In genomic region chr3:59425942-59426341, GRCh38 we compare ENCODE assay signal across 9 cellular contexts.
A peak's percentile ranks its signal among the peaks of the same experiment; 100 is the strongest.
DNase-seq lines count a peak whose midpoint lies in the region; ATAC-seq and TF ChIP-seq lines count a peak whose summit lies in the region.
"Had no signal": no experiment of that assay in that cellular context is flagged by ENCODE, and none has a peak within 500 bp of the region (broad histone marks: within the 10 kb centered on the region; RNA-seq: fewer than 3 reads in every experiment).

No MANE protein-coding gene starts in this region.

- H3F3A ChIP-seq in neural progenitor cell (ENCODE audit: low read depth) = no peaks in the 10 kb centered on the region

- peak overlapping the region in 3 of 4 donors; percentile 67 to 76 (median 70) for H3K4me3 Mint-ChIP-seq in CD4-positive, CD25-positive, alpha-beta regulatory T cell
- no peak overlapping the region for H3K4me3 Mint-ChIP-seq in activated T-cell treated with anti-CD3 and anti-CD28 coated beads, Interleukin-2, amount 50 U/mL, for 24 hours
- H3K4me3 Mint-ChIP-seq in osteocyte (ENCODE audit: unreplicated experiment) (no peak overlapping the region), neural progenitor cell (no peak overlapping the region)

- peak overlapping the region; percentile 95 to 97 (median 96) for H3K27ac Mint-ChIP-seq in CD4-positive, CD25-positive, alpha-beta regulatory T cell
- H3K27ac Mint-ChIP-seq in activated T-cell treated with anti-CD3 and anti-CD28 coated beads, Interleukin-2, amount 50 U/mL, for 24 hours = peak overlapping the region; percentile 56
- peak overlapping the region; percentile 81 for H3K27ac Mint-ChIP-seq in osteocyte (ENCODE audit: unreplicated experiment)
- H3K27ac Mint-ChIP-seq in neural progenitor cell = no peak overlapping the region

- peak; percentile 20 to 81 (median 71) for DNase-seq in CD4-positive, CD25-positive, alpha-beta regulatory T cell
- peak; percentile 53 for DNase-seq in NK-92 treated with Interleukin-12 subunit alpha and Interleukin-12 subunit beta, amount 100 ng/mL, for 24 hours (lab: John Stamatoyannopoulos, UW)
- DNase-seq in activated T-cell treated with anti-CD3 and anti-CD28 coated beads, Interleukin-2, amount 50 U/mL, for 24 hours = peak; percentile 65
- DNase-seq in osteocyte (ENCODE audit: extremely low spot score, unreplicated experiment) (no peak), neural progenitor cell (ENCODE audit: low spot score) (no peak), medulla oblongata (ENCODE audit: extremely low spot score) (no peak), NCI-H1694 treated with DMSO at 0.1 percent for 48 hours (lab: John Stamatoyannopoulos, UW) (no peak), foreskin fibroblast (no peak)
- DNase-seq: SIG-M5 had no signal

- TF ChIP-seq CTCF in osteocyte (IDR thresholded peaks at IDR 0.05) (no peak), neural progenitor cell (IDR thresholded peaks at IDR 0.05) (no peak), foreskin fibroblast (IDR thresholded peaks at IDR 0.05; ENCODE audit: low read depth, low read length) (no peak)

- H3K9me3 Mint-ChIP-seq in CD4-positive, CD25-positive, alpha-beta regulatory T cell = no peaks in the 10 kb centered on the region
- peaks cover 4% of the 10 kb centered on the region for H3K9me3 Mint-ChIP-seq in activated T-cell treated with anti-CD3 and anti-CD28 coated beads, Interleukin-2, amount 50 U/mL, for 24 hours
- H3K9me3 Mint-ChIP-seq in osteocyte (ENCODE audit: unreplicated experiment) = no peaks in the 10 kb centered on the region
- H3K9me3 Mint-ChIP-seq in neural progenitor cell = no peaks in the 10 kb centered on the region

- no peak overlapping the region for H2AFZ ChIP-seq in neural progenitor cell (replicated peaks)

- peak overlapping the region; percentile 65 for H3K27ac ChIP-seq in CD4-positive, CD25-positive, alpha-beta regulatory T cell (ENCODE audit: insufficient read depth, low read length, poor library complexity, severe bottlenecking)
- no peak overlapping the region for H3K27ac ChIP-seq in neural progenitor cell

- no peaks in the 10 kb centered on the region for H4K20me1 ChIP-seq in neural progenitor cell (ENCODE audit: low read depth)

- peak overlapping the region; percentile 41 for H3K4me3 ChIP-seq in CD4-positive, CD25-positive, alpha-beta regulatory T cell (ENCODE audit: low read depth, low read length)
- no peak overlapping the region for H3K4me3 ChIP-seq in neural progenitor cell
- H3K4me3 ChIP-seq in foreskin fibroblast (ENCODE audit: low read depth in 1 of 2, low read length in 2 of 2) = no peak overlapping the region

- no peaks in the 10 kb centered on the region for H3K36me3 Mint-ChIP-seq in CD4-positive, CD25-positive, alpha-beta regulatory T cell
- H3K36me3 Mint-ChIP-seq in activated T-cell treated with anti-CD3 and anti-CD28 coated beads, Interleukin-2, amount 50 U/mL, for 24 hours (ENCODE audit: low read depth) = no peaks in the 10 kb centered on the region
- H3K36me3 Mint-ChIP-seq in osteocyte (ENCODE audit: unreplicated experiment) (no peaks in the 10 kb centered on the region), neural progenitor cell (no peaks in the 10 kb centered on the region)

- ATAC-seq in CD4-positive, CD25-positive, alpha-beta regulatory T cell (ENCODE audit: low read depth in 2 of 2) = peak; percentile 72

- H3K27me3 Mint-ChIP-seq in CD4-positive, CD25-positive, alpha-beta regulatory T cell = no peaks in the 10 kb centered on the region
- H3K27me3 Mint-ChIP-seq in activated T-cell treated with anti-CD3 and anti-CD28 coated beads, Interleukin-2, amount 50 U/mL, for 24 hours = peaks cover 3% of the 10 kb centered on the region
- H3K27me3 Mint-ChIP-seq in osteocyte (ENCODE audit: unreplicated experiment) (no peaks in the 10 kb centered on the region), neural progenitor cell (ENCODE audit: insufficient read depth, low read depth) (peaks cover 2% of the 10 kb centered on the region)

- no peak overlapping the region for H3K9ac ChIP-seq in neural progenitor cell

- no peak overlapping the region for H3K4me2 ChIP-seq in neural progenitor cell

- H3K4me1 ChIP-seq in CD4-positive, CD25-positive, alpha-beta regulatory T cell (ENCODE audit: control insufficient read depth, insufficient read depth, low read length, poor library complexity, severe bottlenecking) = peaks cover 53% of the 10 kb centered on the region
- H3K4me1 ChIP-seq in neural progenitor cell = no peaks in the 10 kb centered on the region

- H3K79me2 ChIP-seq in neural progenitor cell (ENCODE audit: low read depth) = no peaks in the 10 kb centered on the region

- H3K27me3 ChIP-seq in CD4-positive, CD25-positive, alpha-beta regulatory T cell (ENCODE audit: control insufficient read depth, insufficient read depth, low read length) = no peaks in the 10 kb centered on the region
- H3K27me3 ChIP-seq in neural progenitor cell = no peaks in the 10 kb centered on the region

- H3K36me3 ChIP-seq in CD4-positive, CD25-positive, alpha-beta regulatory T cell (ENCODE audit: control insufficient read depth, insufficient read depth, low read length) = no peaks in the 10 kb centered on the region
- no peaks in the 10 kb centered on the region for H3K36me3 ChIP-seq in neural progenitor cell

- H3K9me3 ChIP-seq in CD4-positive, CD25-positive, alpha-beta regulatory T cell (ENCODE audit: control insufficient read depth in 2 of 2, low read length in 2 of 2) = no peaks in the 10 kb centered on the region
- H3K9me3 ChIP-seq in neural progenitor cell (ENCODE audit: low read depth) = no peaks in the 10 kb centered on the region

- peaks cover 22 to 64% (median 46%) of the 10 kb centered on the region in 4 donors for H3K4me1 Mint-ChIP-seq in CD4-positive, CD25-positive, alpha-beta regulatory T cell
- peaks cover 76% of the 10 kb centered on the region for H3K4me1 Mint-ChIP-seq in activated T-cell treated with anti-CD3 and anti-CD28 coated beads, Interleukin-2, amount 50 U/mL, for 24 hours (ENCODE audit: low read depth)
- peaks cover 38% of the 10 kb centered on the region for H3K4me1 Mint-ChIP-seq in osteocyte (ENCODE audit: unreplicated experiment)
- peaks cover 12% of the 10 kb centered on the region for H3K4me1 Mint-ChIP-seq in neural progenitor cell

Comparison
In these comparisons a context has a peak if more than half of its experiments do, and no peak if none do; other contexts are left out.
1. DNase-seq: peak in CD4-positive, CD25-positive, alpha-beta regulatory T cell (3 of 3), NK-92 treated with Interleukin-12 subunit alpha and Interleukin-12 subunit beta, amount 100 ng/mL, for 24 hours (single experiment) and activated T-cell treated with anti-CD3 and anti-CD28 coated beads, Interleukin-2, amount 50 U/mL, for 24 hours (single experiment); none in osteocyte (single experiment), neural progenitor cell (single experiment), medulla oblongata (single experiment), NCI-H1694 treated with DMSO at 0.1 percent for 48 hours (single experiment) and foreskin fibroblast (0 of 2).
2. H3K4me3 Mint-ChIP-seq: peak in CD4-positive, CD25-positive, alpha-beta regulatory T cell (3 of 4); none in activated T-cell treated with anti-CD3 and anti-CD28 coated beads, Interleukin-2, amount 50 U/mL, for 24 hours (single experiment), osteocyte (single experiment) and neural progenitor cell (single experiment).